In genomic region chr19:50803633-50804419, GRCh38 we compare ENCODE assay signal across 8 cellular contexts. TPM values are rescaled to one million over a fixed set of nuclear protein-coding genes. Genes with fewer than 3 reads are reported as not detected.
A peak's percentile ranks its signal among the peaks of the same experiment; 100 is the strongest.
DNase-seq lines count a peak whose midpoint lies in the region; ATAC-seq lines count a peak whose summit lies in the region.

No MANE protein-coding gene starts in this region.

- H3K36me3 ChIP-seq in ACC112 (ENCODE audit: insufficient read depth, low read length) (0 out of 2 replicates have a peak, but pooled peaks cover 4% of the 10 kb centered on the region), iPS-18a (ENCODE audit: control insufficient read depth, low read depth, low read length) (peaks cover 38% of the 10 kb centered on the region)

- H3K4me3 Mint-ChIP-seq in activated naive CD8-positive, alpha-beta T cell treated with anti-CD3 and anti-CD28 coated beads, Interleukin-2, amount 10 ng/mL, durations not matched to agents 7 days and 5 days, result peak overlapping the region; percentile 99

- peak overlapping the region; percentile 82 for H2AFZ ChIP-seq in ACC112 (ENCODE audit: low read length, unreplicated experiment)

- H3K27me3 ChIP-seq in ACC112 (ENCODE audit: insufficient read depth, low read length), result no peaks in the 10 kb centered on the region
- H3K27me3 ChIP-seq in iPS-18a (ENCODE audit: control insufficient read depth, insufficient read depth, low read length), result peaks cover 14% of the 10 kb centered on the region

- H3K27ac ChIP-seq in ACC112 (ENCODE audit: low read depth, low read length) (peak overlapping the region; percentile 92), iPS-18a (ENCODE audit: low read length) (peak overlapping the region; percentile 95)

- peaks cover 21% of the 10 kb centered on the region for H3K36me3 Mint-ChIP-seq in activated naive CD8-positive, alpha-beta T cell treated with anti-CD3 and anti-CD28 coated beads, Interleukin-2, amount 10 ng/mL, durations not matched to agents 7 days and 5 days

- peak; percentile 8 for ATAC-seq in GM19467 (IDR thresholded peaks at IDR 0.05; ENCODE audit: unreplicated experiment)
- peak; percentile 1 for ATAC-seq in activated naive CD8-positive, alpha-beta T cell treated with anti-CD3 and anti-CD28 coated beads, Interleukin-2, amount 10 ng/mL, durations not matched to agents 7 days and 5 days (ENCODE audit: low read depth)

- H3K9me3 ChIP-seq in iPS-18a (ENCODE audit: control insufficient read depth, low read depth, low read length), result no peaks in the 10 kb centered on the region

- POLR2A ChIA-PET in activated naive CD8-positive, alpha-beta T cell treated with anti-CD3 and anti-CD28 coated beads, Interleukin-2, amount 10 ng/mL, durations not matched to agents 7 days and 5 days (lab: Charles Lee), result interaction anchor here (0.7 to 2.9 kb wide), 6 partner anchors 9 to 293 kb away, joined by 3 to 22 read pairs (median 10); partner anchors contain the start of gene JOSD2

- no peaks in the 10 kb centered on the region for H3K9me3 Mint-ChIP-seq in activated naive CD8-positive, alpha-beta T cell treated with anti-CD3 and anti-CD28 coated beads, Interleukin-2, amount 10 ng/mL, durations not matched to agents 7 days and 5 days

- H3K4me1 ChIP-seq in ACC112 (ENCODE audit: control insufficient read depth, insufficient read depth, low read length, unreplicated experiment) (peaks cover 4% of the 10 kb centered on the region), iPS-18a (ENCODE audit: control insufficient read depth, low read depth, low read length) (peaks cover 9% of the 10 kb centered on the region)

- H3K4me3 ChIP-seq in ACC112 (ENCODE audit: low read depth, low read length), result peak overlapping the region; percentile 100
- peak overlapping the region; percentile 99 for H3K4me3 ChIP-seq in iPS-18a (ENCODE audit: low read length)

- H3K4me1 Mint-ChIP-seq in activated naive CD8-positive, alpha-beta T cell treated with anti-CD3 and anti-CD28 coated beads, Interleukin-2, amount 10 ng/mL, durations not matched to agents 7 days and 5 days, result peaks cover 25% of the 10 kb centered on the region

- DNase-seq in NCI-H2227 treated with DMSO at 0.1 percent for 48 hours (lab: John Stamatoyannopoulos, UW) (peak; percentile 59), HK-2 (ENCODE audit: unreplicated experiment) (no peak), midbrain (lab: John Stamatoyannopoulos, UW) (no peak)
- DNase-seq in activated naive CD8-positive, alpha-beta T cell treated with anti-CD3 and anti-CD28 coated beads, Interleukin-2, amount 10 ng/mL, durations not matched to agents 7 days and 5 days, result no peak
- DNase-seq in stimulated activated CD4-positive, alpha-beta T cell treated with anti-CD3 and anti-CD28 coated beads, Interleukin-2, amount 100 ng/mL, for 24 hours, result peak; percentile 57 to 66

- H3K27ac Mint-ChIP-seq in activated naive CD8-positive, alpha-beta T cell treated with anti-CD3 and anti-CD28 coated beads, Interleukin-2, amount 10 ng/mL, durations not matched to agents 7 days and 5 days, result peak overlapping the region; percentile 94

- H3K27me3 Mint-ChIP-seq in activated naive CD8-positive, alpha-beta T cell treated with anti-CD3 and anti-CD28 coated beads, Interleukin-2, amount 10 ng/mL, durations not matched to agents 7 days and 5 days, result peaks cover 6% of the 10 kb centered on the region

- H3K79me2 ChIP-seq in ACC112 (ENCODE audit: control insufficient read depth, insufficient read depth, low read length, unreplicated experiment), result peaks cover 44% of the 10 kb centered on the region

- H3K9ac ChIP-seq in iPS-18a (ENCODE audit: low read length), result peak overlapping the region; percentile 98

RNA-seq across cellular contexts. Expression of gene ACP4, which starts 13.6 kb away (rescaled TPM):
- not detected for total RNA-seq in activated naive CD8-positive, alpha-beta T cell treated with anti-CD3 and anti-CD28 coated beads, Interleukin-2, amount 10 ng/mL, durations not matched to agents 7 days and 5 days

RNA-seq across cellular contexts. Expression of gene KLK1, which starts 19.8 kb away (rescaled TPM):
- total RNA-seq in activated naive CD8-positive, alpha-beta T cell treated with anti-CD3 and anti-CD28 coated beads, Interleukin-2, amount 10 ng/mL, durations not matched to agents 7 days and 5 days, result 1 to 10 TPM; 1.4 to 2.7 TPM

RNA-seq across cellular contexts. Expression of gene KLK15, which starts 29.5 kb away (rescaled TPM):
- not detected for total RNA-seq in activated naive CD8-positive, alpha-beta T cell treated with anti-CD3 and anti-CD28 coated beads, Interleukin-2, amount 10 ng/mL, durations not matched to agents 7 days and 5 days

RNA-seq across cellular contexts. Expression of gene GPR32, which starts 33.6 kb away (rescaled TPM):
- not detected for total RNA-seq in activated naive CD8-positive, alpha-beta T cell treated with anti-CD3 and anti-CD28 coated beads, Interleukin-2, amount 10 ng/mL, durations not matched to agents 7 days and 5 days

RNA-seq across cellular contexts. Expression of gene KLK3, which starts 50.9 kb away (rescaled TPM):
- not detected for total RNA-seq in activated naive CD8-positive, alpha-beta T cell treated with anti-CD3 and anti-CD28 coated beads, Interleukin-2, amount 10 ng/mL, durations not matched to agents 7 days and 5 days

Comparison
In these comparisons a context has a peak if more than half of its experiments do, and no peak if none do; other contexts are left out.
1. DNase-seq: peak in NCI-H2227 treated with DMSO at 0.1 percent for 48 hours (single experiment) and stimulated activated CD4-positive, alpha-beta T cell treated with anti-CD3 and anti-CD28 coated beads, Interleukin-2, amount 100 ng/mL, for 24 hours (2 of 2); none in activated naive CD8-positive, alpha-beta T cell treated with anti-CD3 and anti-CD28 coated beads, Interleukin-2, amount 10 ng/mL, durations not matched to agents 7 days and 5 days (single experiment), HK-2 (single experiment) and midbrain (single experiment).